ENCODE assay signal across 8 cellular contexts in the genomic region with DNA sequence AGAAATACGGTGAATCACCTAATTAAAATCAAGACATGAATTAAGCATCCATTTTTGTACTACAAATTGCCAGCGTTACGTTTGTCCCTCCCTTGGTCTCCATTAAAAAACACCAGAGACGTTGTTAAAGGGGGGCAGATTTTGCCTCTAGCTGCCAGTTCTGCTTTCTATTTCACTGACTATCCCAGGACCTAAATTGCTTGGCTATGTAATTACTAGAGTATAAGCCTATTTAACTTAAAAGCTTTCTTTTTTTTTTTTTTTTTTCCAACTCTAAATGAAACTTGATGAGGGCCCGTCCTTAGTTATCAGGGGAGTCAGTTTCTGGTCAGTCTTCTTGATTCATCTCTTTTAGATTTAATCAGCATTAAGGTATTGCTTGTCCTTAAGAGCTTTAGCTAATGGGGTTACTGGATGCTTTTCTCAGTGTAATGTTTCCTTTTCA. TPM values are rescaled to one million over a fixed set of nuclear protein-coding genes. Genes with fewer than 3 reads are reported as not detected.
DNase-seq lines count a peak whose midpoint lies in the region; ATAC-seq and TF ChIP-seq lines count a peak whose summit lies in the region.

No MANE protein-coding gene starts in this region.

- H3K36me3 Mint-ChIP-seq in activated T-cell treated with anti-CD3 and anti-CD28 coated beads, Interleukin-2, amount 50 U/mL, for 4 hours (ENCODE audit: insufficient read depth) = peaks cover 2% of the 10 kb centered on the region
- H3K36me3 Mint-ChIP-seq in naive thymus-derived CD4-positive, alpha-beta T cell = peaks cover 0 to 20% (median 0%) of the 10 kb centered on the region in 5 donors

- no peaks in the 10 kb centered on the region for H3K9me3 Mint-ChIP-seq in activated T-cell treated with anti-CD3 and anti-CD28 coated beads, Interleukin-2, amount 50 U/mL, for 4 hours
- no peaks in the 10 kb centered on the region for H3K9me3 Mint-ChIP-seq in naive thymus-derived CD4-positive, alpha-beta T cell

- peaks cover 0 to 26% (median 11%) of the 10 kb centered on the region in 4 donors for H3K4me1 ChIP-seq in Peyer's patch
- H3K4me1 ChIP-seq in effector memory CD4-positive, alpha-beta T cell (ENCODE audit: control insufficient read depth, insufficient read depth, low read length, poor library complexity, severe bottlenecking) = peaks cover 24% of the 10 kb centered on the region
- peaks cover 30 to 32% of the 10 kb centered on the region in 2 donors for H3K4me1 ChIP-seq in naive thymus-derived CD4-positive, alpha-beta T cell (ENCODE audit: control insufficient read depth in 2 of 2, insufficient read depth in 2 of 2, low read length in 2 of 2)

- no peaks in the 10 kb centered on the region for H3K36me3 ChIP-seq in Peyer's patch
- H3K36me3 ChIP-seq in effector memory CD4-positive, alpha-beta T cell (ENCODE audit: control insufficient read depth, insufficient read depth, low read length) = no peaks in the 10 kb centered on the region
- no peaks in the 10 kb centered on the region for H3K36me3 ChIP-seq in naive thymus-derived CD4-positive, alpha-beta T cell (ENCODE audit: control insufficient read depth in 2 of 3, insufficient read depth in 3 of 3, low read length in 3 of 3)

- H3K27me3 ChIP-seq in Peyer's patch = no peaks in the 10 kb centered on the region
- H3K27me3 ChIP-seq in effector memory CD4-positive, alpha-beta T cell (replicated peaks; ENCODE audit: control insufficient read depth, insufficient read depth, low read length, poor library complexity, severe bottlenecking) = no peaks in the 10 kb centered on the region
- peaks cover 0 to 10% of the 10 kb centered on the region in 2 donors for H3K27me3 ChIP-seq in naive thymus-derived CD4-positive, alpha-beta T cell (ENCODE audit: control insufficient read depth in 2 of 2, insufficient read depth in 2 of 2, low read length in 2 of 2)

- peak in 1 of 6 experiments; percentile 15 for TF ChIP-seq CTCF in Peyer's patch (IDR thresholded peaks at IDR 0.05)

- intact Hi-C loops in naive thymus-derived CD4-positive, alpha-beta T cell (cut with micrococcal nuclease) = loop anchor here (2.0 to 10.0 kb wide), 13 partner anchors 37 to 1621 kb away; a partner anchor contains a TSS

- H3K4me1 Mint-ChIP-seq in activated T-cell treated with anti-CD3 and anti-CD28 coated beads, Interleukin-2, amount 50 U/mL, for 4 hours (ENCODE audit: low read depth) = peaks cover 52% of the 10 kb centered on the region
- peaks cover 23 to 72% (median 56%) of the 10 kb centered on the region in 7 donors for H3K4me1 Mint-ChIP-seq in naive thymus-derived CD4-positive, alpha-beta T cell

- peak overlapping the region; percentile 94 to 97 (median 95) for H3K27ac ChIP-seq in Peyer's patch
- peak overlapping the region; percentile 67 for H3K27ac ChIP-seq in effector memory CD4-positive, alpha-beta T cell (ENCODE audit: insufficient read depth, low read length, poor library complexity, severe bottlenecking)
- H3K27ac ChIP-seq in naive thymus-derived CD4-positive, alpha-beta T cell (ENCODE audit: low read depth, low read length) = peak overlapping the region; percentile 69

- POLR2A ChIA-PET in naive thymus-derived CD4-positive, alpha-beta T cell (lab: Charles Lee) = interaction anchor here (0.5 to 1.9 kb wide), 3 partner anchors 15 to 1354 kb away, joined by 3 to 4 read pairs (median 4); a partner anchor contains a TSS

- H3K27me3 Mint-ChIP-seq in activated T-cell treated with anti-CD3 and anti-CD28 coated beads, Interleukin-2, amount 50 U/mL, for 4 hours (ENCODE audit: low read depth) = peaks cover 10% of the 10 kb centered on the region
- peaks cover 10 to 42% (median 25%) of the 10 kb centered on the region in 5 donors for H3K27me3 Mint-ChIP-seq in naive thymus-derived CD4-positive, alpha-beta T cell

- no peak for DNase-seq in activated T-cell treated with anti-CD3 and anti-CD28 coated beads, Interleukin-2, amount 50 U/mL, for 4 hours
- DNase-seq in activated T-cell treated with anti-CD3 and anti-CD28 coated beads, Interleukin-2, amount 50 U/mL, for 1 hour = no peak
- DNase-seq in Peyer's patch = no peak
- no peak for DNase-seq in effector memory CD4-positive, alpha-beta T cell
- DNase-seq in naive thymus-derived CD4-positive, alpha-beta T cell = peak in 4 of 9 donors; percentile 3 to 13 (median 8)
- DNase-seq in NCI-H2081 (lab: John Stamatoyannopoulos, UW) = no peak
- no peak for DNase-seq in NCI-H1436 treated with DMSO at 0.1 percent for 48 hours (lab: John Stamatoyannopoulos, UW)
- no peak for DNase-seq in activated effector memory CD4-positive, alpha-beta T cell treated with Interleukin-2 at 50 U/mL for 16 hours

- no peak for TF ChIP-seq POLR2A in Peyer's patch (IDR thresholded peaks at IDR 0.05)

- H3K27ac Mint-ChIP-seq in naive thymus-derived CD4-positive, alpha-beta T cell = peak overlapping the region; percentile 58 to 96 (median 86)

- no peaks in the 10 kb centered on the region for H3K9me3 ChIP-seq in Peyer's patch
- H3K9me3 ChIP-seq in effector memory CD4-positive, alpha-beta T cell (ENCODE audit: control insufficient read depth, low read length) = no peaks in the 10 kb centered on the region
- H3K9me3 ChIP-seq in naive thymus-derived CD4-positive, alpha-beta T cell (ENCODE audit: control insufficient read depth in 2 of 3, low read length in 3 of 3) = no peaks in the 10 kb centered on the region

- CTCF ChIA-PET in naive thymus-derived CD4-positive, alpha-beta T cell (lab: Charles Lee) = interaction anchor here (0.6 to 1.1 kb wide), 3 partner anchors 12 to 382 kb away, joined by 3 to 6 read pairs (median 3); no protein-coding TSS in a partner anchor

- no peak for ATAC-seq in activated T-cell treated with anti-CD3 and anti-CD28 coated beads, Interleukin-2, amount 50 U/mL, for 4 hours
- ATAC-seq in naive thymus-derived CD4-positive, alpha-beta T cell = no peak

- H3K4me3 ChIP-seq in Peyer's patch = peak overlapping the region; percentile 65 to 88 (median 77)
- peak overlapping the region; percentile 87 for H3K4me3 ChIP-seq in effector memory CD4-positive, alpha-beta T cell (ENCODE audit: insufficient read depth, low read depth, low read length, poor library complexity, severe bottlenecking)
- H3K4me3 ChIP-seq in naive thymus-derived CD4-positive, alpha-beta T cell (ENCODE audit: low read length) = peak overlapping the region; percentile 23

- peak overlapping the region; percentile 91 for H3K4me3 Mint-ChIP-seq in activated T-cell treated with anti-CD3 and anti-CD28 coated beads, Interleukin-2, amount 50 U/mL, for 4 hours
- peak overlapping the region; percentile 81 to 97 (median 94) for H3K4me3 Mint-ChIP-seq in naive thymus-derived CD4-positive, alpha-beta T cell

RNA-seq across cellular contexts. Expression of a gene that starts 1.1 kb away (rescaled TPM):
- total RNA-seq in activated T-cell treated with anti-CD3 and anti-CD28 coated beads, Interleukin-2, amount 50 U/mL, for 4 hours = 10 to 100 TPM; 10.0 to 19.8 (median 19.0) TPM
- total RNA-seq in Peyer's patch = 10 to 100 TPM; 39.1 to 59.9 (median 52.6) TPM
- total RNA-seq in naive thymus-derived CD4-positive, alpha-beta T cell = 10 to 100 TPM in 2 of 5 experiments, 1 to 10 TPM in 3; 6.4 to 30.6 (median 9.4) TPM
- 1 to 10 TPM; 6.4 to 8.2 TPM for polyA plus RNA-seq in naive thymus-derived CD4-positive, alpha-beta T cell

Comparison
In these comparisons a context has a peak if more than half of its experiments do, and no peak if none do; other contexts are left out.
1. H3K4me3 ChIP-seq: peak in every context shown above with its lines; median percentile 87 in effector memory CD4-positive, alpha-beta T cell; 77 in Peyer's patch; 23 in naive thymus-derived CD4-positive, alpha-beta T cell.